ENCODE assay signal across 1 cellular context in genomic region chr12:98332626-98333025, GRCh38.
TF ChIP-seq lines count a peak whose summit lies in the region.

No MANE protein-coding gene starts in this region.

TF ChIP-seq in HepG2, 621 proteins besides CTCF, POLR2A, EP300 and RAD21 (continued from another document):
- no peak for TF ChIP-seq PITX1 (CRISPR knock-in tag; IDR thresholded peaks at IDR 0.05)
